In the genomic region with DNA sequence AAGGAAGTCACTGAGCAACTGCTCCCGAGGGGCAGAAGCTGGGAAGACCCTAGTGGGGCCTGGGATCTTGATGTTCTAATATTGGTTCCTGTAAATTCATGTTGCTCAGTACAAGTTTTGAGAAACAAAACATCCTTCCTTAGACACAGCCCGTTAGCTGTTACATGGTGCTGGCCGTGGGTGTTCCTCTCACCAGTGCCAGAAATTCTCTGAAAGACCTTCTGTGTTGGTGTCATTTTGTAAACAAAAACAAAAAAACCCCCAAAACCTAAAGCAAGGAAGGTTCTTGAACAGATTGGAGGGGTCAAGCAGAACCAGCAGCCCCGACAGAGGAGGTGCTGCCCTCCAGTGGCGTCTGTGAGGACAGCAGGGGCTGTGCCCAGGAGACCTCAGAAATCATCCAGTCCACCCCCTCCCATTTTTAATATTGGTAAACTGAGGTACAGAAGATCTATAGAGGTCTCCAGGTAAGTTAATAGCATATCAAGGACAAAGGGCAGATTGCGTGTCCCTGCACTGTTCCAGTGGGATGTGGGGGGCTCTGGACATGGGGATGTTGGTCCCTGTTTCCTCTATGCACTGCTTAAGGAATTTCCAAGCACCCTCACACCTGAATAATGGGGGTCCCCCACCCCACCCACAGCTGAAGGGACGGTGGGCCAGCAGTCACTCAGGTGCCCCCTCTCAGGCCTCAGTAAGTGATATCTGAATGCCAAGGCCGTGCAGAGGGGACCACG, we compare ENCODE assay signal across 9 cellular contexts. TPM values are rescaled to one million over a fixed set of nuclear protein-coding genes. Genes with fewer than 3 reads are reported as not detected.
DNase-seq lines count a peak whose midpoint lies in the region; ATAC-seq, FAIRE-seq and TF ChIP-seq lines count a peak whose summit lies in the region.
"Had no signal": no experiment of that assay in that cellular context is flagged by ENCODE, and none has a peak within 500 bp of the region (broad histone marks: within the 10 kb centered on the region; RNA-seq: fewer than 3 reads in every experiment).

No MANE protein-coding gene starts in this region.

- H3K27ac ChIP-seq in colonic mucosa (no peak overlapping the region), lung (ENCODE audit: low read depth in 1 of 2, low read length in 1 of 2) (no peak overlapping the region)
- H3K27ac ChIP-seq: epithelial cell of prostate had no signal

- H3K27ac Mint-ChIP-seq in activated CD4-positive, alpha-beta T cell treated with anti-CD3 and anti-CD28 coated beads, Interleukin-2, amount 10 ng/mL, durations not matched to agents 24 days and 14 days, result peak overlapping the region; percentile 89

- intact Hi-C loops in activated CD4-positive, alpha-beta T cell treated with anti-CD3 and anti-CD28 coated beads, Interleukin-2, amount 10 ng/mL, durations not matched to agents 24 days and 14 days (cut with micrococcal nuclease), result loop anchor here (1.0 to 5.0 kb wide), 6 partner anchors 17 to 116 kb away; partner anchors contain the start of gene CA6
- intact Hi-C loops in colonic mucosa (cut with DNase I), result loop anchor here (5.0 kb wide), 2 partner anchors 71 to 116 kb away; no protein-coding TSS in a partner anchor

- H3K9me3 Mint-ChIP-seq in activated CD4-positive, alpha-beta T cell treated with anti-CD3 and anti-CD28 coated beads, Interleukin-2, amount 10 ng/mL, durations not matched to agents 24 days and 14 days, result no peaks in the 10 kb centered on the region

- no peaks in the 10 kb centered on the region for H3K36me3 ChIP-seq in colonic mucosa
- no peaks in the 10 kb centered on the region for H3K36me3 ChIP-seq in lung (ENCODE audit: control insufficient read depth in 2 of 2, insufficient read depth in 2 of 2, low read length in 2 of 2)

- H3K36me3 Mint-ChIP-seq in activated CD4-positive, alpha-beta T cell treated with anti-CD3 and anti-CD28 coated beads, Interleukin-2, amount 10 ng/mL, durations not matched to agents 24 days and 14 days (ENCODE audit: low read depth), result peaks cover 1% of the 10 kb centered on the region

- H3K4me3 Mint-ChIP-seq in activated CD4-positive, alpha-beta T cell treated with anti-CD3 and anti-CD28 coated beads, Interleukin-2, amount 10 ng/mL, durations not matched to agents 24 days and 14 days, result peak overlapping the region; percentile 65

- no peaks in the 10 kb centered on the region for H3K4me1 ChIP-seq in colonic mucosa
- peaks cover 0 to 6% of the 10 kb centered on the region in 2 donors for H3K4me1 ChIP-seq in lung (ENCODE audit: control insufficient read depth in 2 of 2, insufficient read depth in 2 of 2, low read length in 2 of 2)

- peak; percentile 49 for DNase-seq in M059J (ENCODE audit: low read depth)
- DNase-seq in activated CD4-positive, alpha-beta T cell treated with anti-CD3 and anti-CD28 coated beads, Interleukin-2, amount 10 ng/mL, durations not matched to agents 24 days and 14 days, result peak; percentile 93
- peak; percentile 54 for DNase-seq in colonic mucosa
- peak; percentile 42 for DNase-seq in lung (ENCODE audit: low spot score)
- DNase-seq in stimulated activated CD8-positive, alpha-beta memory T cell treated with anti-CD3 and anti-CD28 coated beads, Interleukin-15, amount 100 ng/mL, for 24 hours (ENCODE audit: low read depth), result peak; percentile 53
- no peak for DNase-seq in HPDE6-E6E7 (ENCODE audit: extremely low spot score)

- H3K9me3 ChIP-seq in colonic mucosa, result no peaks in the 10 kb centered on the region
- H3K9me3 ChIP-seq in lung (ENCODE audit: control insufficient read depth in 2 of 2, insufficient read depth in 1 of 2, low read length in 1 of 2), result no peaks in the 10 kb centered on the region

- peak; percentile 77 for FAIRE-seq in G401.6 (lab: Jason Lieb, UNC)

- H3K4me1 Mint-ChIP-seq in activated CD4-positive, alpha-beta T cell treated with anti-CD3 and anti-CD28 coated beads, Interleukin-2, amount 10 ng/mL, durations not matched to agents 24 days and 14 days, result peaks cover 57% of the 10 kb centered on the region

- ATAC-seq in lung (ENCODE audit: insufficient read depth, low FRiP score), result peak; percentile 62
- no peak for ATAC-seq in HG03097 (IDR thresholded peaks at IDR 0.05; ENCODE audit: low FRiP score, unreplicated experiment)

- no peaks in the 10 kb centered on the region for H3K27me3 Mint-ChIP-seq in activated CD4-positive, alpha-beta T cell treated with anti-CD3 and anti-CD28 coated beads, Interleukin-2, amount 10 ng/mL, durations not matched to agents 24 days and 14 days

- no peaks in the 10 kb centered on the region for H3K27me3 ChIP-seq in colonic mucosa
- H3K27me3 ChIP-seq in lung (ENCODE audit: control insufficient read depth, insufficient read depth), result no peaks in the 10 kb centered on the region

- TF ChIP-seq CTCF in colonic mucosa (IDR thresholded peaks at IDR 0.05) (peak; percentile 97), lung (IDR thresholded peaks at IDR 0.05; ENCODE audit: control extremely low read depth, extremely low read depth) (peak; percentile 76)

- H3K4me3 ChIP-seq in colonic mucosa (no peak overlapping the region), lung (no peak overlapping the region)

- no peak overlapping the region for H3K9ac ChIP-seq in colonic mucosa (ENCODE audit: low read depth in 2 of 2, low read length in 2 of 2)

- WGBS in lung, 2 donors, result 30 to 32% methylated on average over 9 of the region's 9 CpGs

RNA-seq across cellular contexts. Expression of gene SLC2A7, which starts 38.2 kb away (rescaled TPM):
- total RNA-seq in M059J (2014; rRNA removed; shearing (Covaris generic)), result not detected in 2 replicates
- not detected in 2 replicates for total RNA-seq in activated CD4-positive, alpha-beta T cell treated with anti-CD3 and anti-CD28 coated beads, Interleukin-2, amount 10 ng/mL, durations not matched to agents 24 days and 14 days
- total RNA-seq in colonic mucosa, result not detected
- total RNA-seq in lung, result not detected
- under 1 TPM in 1 of 2 donors, not detected in 1; 0.05 TPM for polyA plus RNA-seq in lung

RNA-seq across cellular contexts. Expression of gene CA6, which starts 42.4 kb away (rescaled TPM):
- not detected in 2 replicates for total RNA-seq in M059J (2014; rRNA removed; shearing (Covaris generic))
- total RNA-seq in activated CD4-positive, alpha-beta T cell treated with anti-CD3 and anti-CD28 coated beads, Interleukin-2, amount 10 ng/mL, durations not matched to agents 24 days and 14 days, result 1.0 and 1.3 TPM in 2 replicates
- total RNA-seq in colonic mucosa (not detected), lung (not detected)
- under 1 TPM in 1 of 2 donors, not detected in 1; 0.03 TPM for polyA plus RNA-seq in lung
